Comparison of ENCODE assay signal across 8 cellular contexts in the genomic region with DNA sequence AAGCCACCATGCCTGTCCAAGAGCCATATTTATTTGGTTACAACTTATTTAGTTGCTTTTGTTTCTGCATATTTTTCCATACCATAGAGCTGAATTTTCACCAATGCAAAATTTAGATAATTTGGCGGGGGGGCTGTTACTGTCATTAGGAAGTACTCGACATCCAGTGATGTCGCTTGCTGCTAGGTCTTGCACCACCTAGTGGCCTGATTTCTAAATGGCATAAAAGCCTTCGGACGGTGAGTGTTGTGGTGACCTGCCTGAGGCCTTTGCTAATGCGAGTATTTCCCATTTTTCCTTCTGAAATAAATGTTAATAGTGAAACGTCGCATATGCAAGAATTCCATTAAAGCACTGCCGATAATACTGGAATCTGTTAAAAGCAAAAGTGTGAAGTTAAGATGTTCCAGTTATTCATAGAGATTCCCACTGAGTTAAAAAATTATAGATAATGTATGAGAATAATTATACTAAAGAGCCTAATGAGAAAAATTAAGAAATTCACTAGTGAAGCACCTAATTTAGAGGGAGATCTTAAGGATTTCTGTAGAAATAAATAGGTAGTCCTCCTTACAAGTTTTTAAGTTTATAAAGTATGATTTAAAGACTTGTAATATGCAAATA.
DNase-seq lines count a peak whose midpoint lies in the region; ATAC-seq and TF ChIP-seq lines count a peak whose summit lies in the region.

No MANE protein-coding gene starts in this region.

- H3K27ac ChIP-seq in neutrophil, result no peak overlapping the region

- peaks cover 58% of the 10 kb centered on the region for H3K36me3 ChIP-seq in neutrophil

- H3K27me3 ChIP-seq in neutrophil, result no peaks in the 10 kb centered on the region

- TF ChIP-seq POLR2A in GM18505 (IDR thresholded peaks at IDR 0.05; ENCODE audit: borderline replicate concordance, extremely low read depth, insufficient read depth, insufficient read length), result no peak

- no peaks in the 10 kb centered on the region for H3K9me3 ChIP-seq in neutrophil

- H3K4me1 ChIP-seq in neutrophil (ENCODE audit: control insufficient read depth in 1 of 2, insufficient read depth in 1 of 2, low read depth in 1 of 2, low read length in 1 of 2), result no peaks in the 10 kb centered on the region

- ATAC-seq in HG03025 (IDR thresholded peaks at IDR 0.05; ENCODE audit: low FRiP score, unreplicated experiment), result peak; percentile 54
- ATAC-seq in GM18505 (IDR thresholded peaks at IDR 0.05; ENCODE audit: unreplicated experiment), result no peak

- TF ChIP-seq CTCF in neutrophil (IDR thresholded peaks at IDR 0.05), result peak; percentile 51

- no peak overlapping the region for H3K4me3 ChIP-seq in neutrophil (ENCODE audit: low read depth in 1 of 2, low read length in 1 of 2)

- peak; percentile 70 for DNase-seq in activated CD8-positive, alpha-beta memory T cell treated with anti-CD3 and anti-CD28 coated beads for 24 hours
- DNase-seq in activated CD8-positive, alpha-beta memory T cell treated with anti-CD3 and anti-CD28 coated beads, Interleukin-2, amount 50 U/mL, for 48 hours, result no peak
- DNase-seq in NCI-H345 (lab: John Stamatoyannopoulos, UW) (peak; percentile 65), activated T-cell treated with anti-CD3 and anti-CD28 coated beads for 1 hour (ENCODE audit: low read depth) (peak; percentile 27), fibroblast of gingiva (ENCODE audit: low read depth) (peak; percentile 56)
